In genomic region chr7:129559564-129559963, GRCh38 we compare ENCODE assay signal across 1 cellular context.
TF ChIP-seq lines count a peak whose summit lies in the region.

No MANE protein-coding gene starts in this region.

TF ChIP-seq in K562, 482 proteins besides CTCF, POLR2A, EP300 and RAD21 (continued from another document and continues in another):
- TF ChIP-seq POLR2AphosphoS2 (IDR thresholded peaks at IDR 0.05; ENCODE audit: low read length) (no peak), SMARCA4 (IDR thresholded peaks at IDR 0.05) (peak; percentile 87), RREB1 (CRISPR knock-in tag; IDR thresholded peaks at IDR 0.05) (no peak), XRCC4 (IDR thresholded peaks at IDR 0.05; ENCODE audit: extremely low read depth, insufficient read depth, insufficient read length) (no peak), GTF3C2 (IDR thresholded peaks at IDR 0.05; ENCODE audit: borderline replicate concordance, extremely low read depth, insufficient read length) (no peak), IFI16 (CRISPR knock-in tag; IDR thresholded peaks at IDR 0.05) (no peak), E2F5 (CRISPR knock-in tag; IDR thresholded peaks at IDR 0.05) (no peak), MEIS2 (IDR thresholded peaks at IDR 0.05; ENCODE audit: partially characterized antibody) (no peak), PHF20 (IDR thresholded peaks at IDR 0.05; ENCODE audit: partially characterized antibody) (no peak), KDM4B (IDR thresholded peaks at IDR 0.05; ENCODE audit: borderline replicate concordance in 2 of 2, low read depth in 1 of 2) (no peak), ZNF212 (CRISPR knock-in tag; IDR thresholded peaks at IDR 0.05) (no peak), SNIP1 (IDR thresholded peaks at IDR 0.05; ENCODE audit: low read depth) (no peak), C11orf30 (IDR thresholded peaks at IDR 0.05; ENCODE audit: low read depth) (no peak), TRIM24 (IDR thresholded peaks at IDR 0.05) (peak; percentile 67 to 75; a peak in 3 of 4 replicates), SAP30 (IDR thresholded peaks at IDR 0.05; ENCODE audit: borderline replicate concordance, insufficient read depth, low read depth, low read length, poor library complexity, severe bottlenecking) (no peak), HMGXB4 (CRISPR knock-in tag; IDR thresholded peaks at IDR 0.05) (no peak), U2AF1 (optimal IDR thresholded peaks at IDR 0.05; ENCODE audit: low read depth, low read length) (no peak), ZNF41 (CRISPR knock-in tag; conservative IDR thresholded peaks at IDR 0.05) (no peak), NCOA6 (IDR thresholded peaks at IDR 0.05) (no peak), PTRF (tag; IDR thresholded peaks at IDR 0.05) (no peak), ZNF592 (IDR thresholded peaks at IDR 0.05) (no peak), MAX (CRISPR knock-in tag; IDR thresholded peaks at IDR 0.05) (no peak), ZNF24 (IDR thresholded peaks at IDR 0.05) (no peak), ZBTB1 (CRISPR knock-in tag; IDR thresholded peaks at IDR 0.05; ENCODE audit: borderline replicate concordance, low read depth) (no peak), ZBTB7A (IDR thresholded peaks at IDR 0.05; ENCODE audit: borderline replicate concordance, control insufficient read depth, low read depth, low read length) (no peak), KLF6 (CRISPR knock-in tag; IDR thresholded peaks at IDR 0.05; ENCODE audit: borderline replicate concordance) (no peak), ZFP91 (CRISPR knock-in tag; IDR thresholded peaks at IDR 0.05) (no peak), ZNF184 (CRISPR knock-in tag; IDR thresholded peaks at IDR 0.05) (no peak), HDAC1 (IDR thresholded peaks at IDR 0.05) (peak in 1 of 2 experiments; percentile 26; a peak in 1 of 4 replicates), CBX3 (IDR thresholded peaks at IDR 0.05; ENCODE audit: borderline replicate concordance in 1 of 2, low read length in 2 of 2) (0 out of 3 replicates have a peak, but pooled peaks of 1 of the 2 experiments have one; percentile 32), CBX8 (IDR thresholded peaks at IDR 0.05; ENCODE audit: borderline replicate concordance, extremely low read depth, low read depth, low read length, poor library complexity, severe bottlenecking) (no peak), KLF13 (tag; IDR thresholded peaks at IDR 0.05; ENCODE audit: borderline replicate concordance, low read depth) (no peak)
